In the genomic region with DNA sequence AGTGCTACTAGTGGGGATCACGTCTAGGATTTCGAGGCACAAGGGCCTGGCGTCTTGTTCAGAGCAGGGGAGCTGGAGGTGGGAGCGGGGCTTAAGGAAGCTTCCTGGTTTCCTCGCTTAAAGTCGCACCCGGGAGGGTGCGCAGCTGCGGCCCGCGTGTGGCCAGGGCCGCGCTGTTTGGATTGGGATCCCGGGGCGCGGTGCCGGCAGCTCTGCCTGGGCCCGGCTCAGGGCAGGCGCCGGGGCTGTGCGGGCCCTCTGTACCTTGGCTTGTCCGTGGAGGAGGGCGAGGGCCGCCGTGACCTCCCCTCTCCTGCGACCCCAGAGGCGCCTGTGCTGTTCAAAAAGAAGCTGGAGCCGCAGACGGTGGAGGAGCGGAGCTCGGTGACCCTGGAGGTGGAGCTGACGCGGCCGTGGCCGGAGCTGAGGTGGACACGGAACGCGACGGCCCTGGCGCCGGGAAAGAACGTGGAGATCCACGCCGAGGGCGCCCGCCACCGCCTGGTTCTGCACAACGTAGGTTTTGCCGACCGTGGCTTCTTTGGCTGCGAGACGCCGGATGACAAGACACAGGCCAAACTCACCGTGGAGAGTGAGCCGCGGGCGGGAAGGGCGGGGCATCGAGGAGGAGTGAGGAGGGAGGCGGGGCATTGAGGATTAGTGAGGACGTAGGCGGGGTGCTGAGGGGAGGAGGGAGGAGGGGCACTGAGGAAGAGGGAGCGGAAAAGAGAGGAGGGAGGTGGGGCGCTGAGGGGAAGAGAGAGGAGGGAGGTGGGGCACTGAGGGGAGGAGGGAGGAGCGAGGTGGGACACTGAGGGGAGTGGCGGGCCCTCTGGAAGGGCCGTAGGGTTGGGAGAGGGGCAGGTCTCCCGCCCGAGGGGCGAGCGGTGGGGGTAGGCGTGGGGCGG, we compare ENCODE assay signal across 8 cellular contexts.
DNase-seq lines count a peak whose midpoint lies in the region; ATAC-seq and TF ChIP-seq lines count a peak whose summit lies in the region.

No MANE protein-coding gene starts in this region.

- no peaks in the 10 kb centered on the region for H3K27me3 Mint-ChIP-seq in naive thymus-derived CD8-positive, alpha-beta T cell

- H3K27ac Mint-ChIP-seq in naive thymus-derived CD8-positive, alpha-beta T cell: peak overlapping the region; percentile 44 to 92 (median 71)

- POLR2A ChIA-PET in GM10248 (lab: Yijun Ruan, JAX): no interaction called here
- POLR2A ChIA-PET in OCI-LY7 (lab: Charles Lee): interaction anchor here (0.6 kb wide), 1 partner anchor 154 kb away, joined by 3 read pairs; no protein-coding TSS in a partner anchor
- POLR2A ChIA-PET in naive thymus-derived CD8-positive, alpha-beta T cell (lab: Charles Lee): interaction anchor here (0.6 to 2.3 kb wide), 8 partner anchors 8 to 211 kb away, joined by 3 to 9 read pairs (median 4); a partner anchor contains a TSS

- CTCF ChIA-PET in GM10248 (lab: Yijun Ruan, JAX): interaction anchor here (1.3 kb wide), 1 partner anchor 110 kb away, joined by 3 read pairs; a partner anchor contains a TSS
- CTCF ChIA-PET in OCI-LY7 (lab: Charles Lee; ENCODE audit: unreplicated experiment): interaction anchor here (0.6 kb wide), 1 partner anchor 125 kb away, joined by 3 read pairs; no protein-coding TSS in a partner anchor

- H3K9me3 Mint-ChIP-seq in naive thymus-derived CD8-positive, alpha-beta T cell: no peaks in the 10 kb centered on the region

- peak overlapping the region; percentile 21 for H2AFZ ChIP-seq in OCI-LY7 (ENCODE audit: low read length)

- BruUV-seq in OCI-LY7 (replicated peaks; lab: Mats Ljungman, UMichigan): no TSS peak

- peak; percentile 83 for DNase-seq in GM10248 (ENCODE audit: extremely low spot score)
- peak; percentile 81 for DNase-seq in OCI-LY7 (ENCODE audit: low spot score)
- peak; percentile 88 for DNase-seq in activated effector memory CD4-positive, alpha-beta T cell treated with Interleukin-2 at 50 U/mL for 16 hours
- DNase-seq in fibroblast of the aortic adventitia (ENCODE audit: low read depth): peak; percentile 74
- DNase-seq in naive thymus-derived CD8-positive, alpha-beta T cell: peak; percentile 68 to 95 (median 82)
- peak; percentile 76 for DNase-seq in stimulated activated CD8-positive, alpha-beta memory T cell treated with anti-CD3 and anti-CD28 coated beads, Interleukin-7, amount 100 ng/mL, for 24 hours (ENCODE audit: low read depth)
- DNase-seq in NCI-H2196 (lab: John Stamatoyannopoulos, UW; ENCODE audit: unreplicated experiment): no peak

- peaks cover 0 to 6% (median 0%) of the 10 kb centered on the region in 3 donors for H3K36me3 Mint-ChIP-seq in naive thymus-derived CD8-positive, alpha-beta T cell

- H3K27ac ChIP-seq in OCI-LY7 (ENCODE audit: low read depth, low read length, poor library complexity, severe bottlenecking): no peak overlapping the region

- H3K4me3 Mint-ChIP-seq in naive thymus-derived CD8-positive, alpha-beta T cell: peak overlapping the region; percentile 76 to 90 (median 84)

- ATAC-seq in HG03139 (IDR thresholded peaks at IDR 0.05; ENCODE audit: unreplicated experiment): peak; percentile 70
- peak; percentile 92 to 94 for ATAC-seq in naive thymus-derived CD8-positive, alpha-beta T cell

- peaks cover 9 to 31% (median 21%) of the 10 kb centered on the region in 4 donors for H3K4me1 Mint-ChIP-seq in naive thymus-derived CD8-positive, alpha-beta T cell

- H3K9me3 ChIP-seq in OCI-LY7 (ENCODE audit: low read length): no peaks in the 10 kb centered on the region

- no peak for TF ChIP-seq CTCF in GM10248 (IDR thresholded peaks at IDR 0.05; ENCODE audit: control extremely low read depth, extremely low read depth, low read depth, missing control alignments)
- no peak for TF ChIP-seq CTCF in OCI-LY7 (conservative IDR thresholded peaks at IDR 0.05; ENCODE audit: low read length)
- no peak for TF ChIP-seq CTCF in fibroblast of the aortic adventitia (IDR thresholded peaks at IDR 0.05; ENCODE audit: insufficient read depth, low read length)

- intact Hi-C loops in OCI-LY7 (cut with micrococcal nuclease; ENCODE audit: unreplicated experiment): loop anchor here (10.0 kb wide), 1 partner anchor 141 kb away; no protein-coding TSS in a partner anchor

- peak overlapping the region; percentile 56 for H3K4me2 ChIP-seq in OCI-LY7 (ENCODE audit: low read length)

- H3K36me3 ChIP-seq in OCI-LY7 (ENCODE audit: insufficient read depth, low read length): no peaks in the 10 kb centered on the region

- peak overlapping the region; percentile 52 for H3K4me3 ChIP-seq in OCI-LY7 (ENCODE audit: low read depth, low read length, poor library complexity, severe bottlenecking)
- H3K4me3 ChIP-seq in fibroblast of the aortic adventitia (ENCODE audit: low read depth, low read length): peak overlapping the region; percentile 72

- H3K9me2 ChIP-seq in OCI-LY7 (ENCODE audit: insufficient read depth, low read length): no peaks in the 10 kb centered on the region

- H3K79me2 ChIP-seq in OCI-LY7 (ENCODE audit: insufficient read depth, low read depth, low read length): no peaks in the 10 kb centered on the region

- no peaks in the 10 kb centered on the region for H4K20me1 ChIP-seq in OCI-LY7 (ENCODE audit: insufficient read depth, low read length)

- peaks cover 13% of the 10 kb centered on the region for H3K4me1 ChIP-seq in OCI-LY7 (ENCODE audit: insufficient read depth, low read length, poor library complexity, severe bottlenecking)
